Comparison of ENCODE assay signal across 15 cellular contexts in the genomic region with DNA sequence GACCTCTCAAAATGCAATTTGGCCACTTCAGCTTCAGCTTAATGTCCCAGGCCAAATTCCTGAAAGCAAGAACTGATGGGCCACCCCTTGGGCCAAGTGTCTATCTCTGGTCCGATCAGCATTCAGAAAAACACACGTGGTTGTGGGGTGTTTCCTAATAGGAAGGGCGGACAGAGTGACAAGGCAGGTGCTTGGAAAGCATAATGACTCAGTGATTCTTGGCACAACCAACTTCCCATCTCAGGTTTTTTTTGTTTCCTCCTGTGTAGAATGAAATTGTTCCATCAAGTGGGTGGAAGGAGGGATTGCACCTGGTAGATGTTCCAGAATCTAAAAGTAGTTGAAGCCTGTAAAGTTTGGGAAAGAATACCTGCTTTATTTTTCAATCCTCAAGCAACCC.
"Had no signal": no experiment of that assay in that cellular context is flagged by ENCODE, and none has a peak within 500 bp of the region (broad histone marks: within the 10 kb centered on the region; RNA-seq: fewer than 3 reads in every experiment).

No MANE protein-coding gene starts in this region.

- H3K4me1 ChIP-seq: lower lobe of right lung, transverse colon, vagina had no signal

- H3K36me3 ChIP-seq: lower lobe of right lung, suprapubic skin, transverse colon, vagina had no signal

- DNase-seq: activated CD4-positive, alpha-beta memory T cell treated with anti-CD3 and anti-CD28 coated beads for 36 hours; activated CD4-positive, alpha-beta T cell treated with anti-CD3 and anti-CD28 coated beads for 4 hours; amniotic stem cell; central memory CD4-positive, alpha-beta T cell; hippocampal formation; left colon; lower lobe of right lung; posterior cingulate gyrus; stimulated activated naive CD8-positive, alpha-beta T cell treated with anti-CD3 and anti-CD28 coated beads, Interleukin-15, amount 100 ng/mL, for 72 hours; transverse colon had no signal

- H3K4me1 Mint-ChIP-seq: stimulated activated naive CD8-positive, alpha-beta T cell treated with anti-CD3 and anti-CD28 coated beads, Interleukin-15, amount 100 ng/mL, for 72 hours had no signal

- ATAC-seq: left colon; natural killer cell treated with Interleukin-12 subunit alpha and Interleukin-12 subunit beta and Interleukin-15 and Interleukin-18, amount 100 ng/mL, for 72 hours; stimulated activated naive CD8-positive, alpha-beta T cell treated with anti-CD3 and anti-CD28 coated beads, Interleukin-15, amount 100 ng/mL, for 72 hours had no signal

- H3K36me3 Mint-ChIP-seq: activated CD4-positive, alpha-beta memory T cell treated with anti-CD3 and anti-CD28 coated beads for 36 hours; activated naive CD8-positive, alpha-beta T cell; natural killer cell treated with Interleukin-12 subunit alpha and Interleukin-12 subunit beta and Interleukin-15 and Interleukin-18, amount 100 ng/mL, for 72 hours had no signal

- H3K9me3 ChIP-seq: lower lobe of right lung, suprapubic skin, transverse colon, vagina had no signal

- H3K27ac Mint-ChIP-seq: activated CD4-positive, alpha-beta memory T cell treated with anti-CD3 and anti-CD28 coated beads for 36 hours; activated naive CD8-positive, alpha-beta T cell; natural killer cell treated with Interleukin-12 subunit alpha and Interleukin-12 subunit beta and Interleukin-15 and Interleukin-18, amount 100 ng/mL, for 72 hours; stimulated activated naive CD8-positive, alpha-beta T cell treated with anti-CD3 and anti-CD28 coated beads, Interleukin-15, amount 100 ng/mL, for 72 hours; T-helper 2 cell treated with Interferon-gamma antibody and Interleukin-4, amounts not matched to agents 5 μg/mL and 100 μg/mL, for 36 hours had no signal

- H3K27me3 ChIP-seq: transverse colon, vagina had no signal

- H3K27ac ChIP-seq: lower lobe of right lung, suprapubic skin, transverse colon, vagina had no signal

- H3K4me3 Mint-ChIP-seq: activated CD4-positive, alpha-beta memory T cell treated with anti-CD3 and anti-CD28 coated beads for 36 hours; activated naive CD8-positive, alpha-beta T cell; natural killer cell treated with Interleukin-12 subunit alpha and Interleukin-12 subunit beta and Interleukin-15 and Interleukin-18, amount 100 ng/mL, for 72 hours; stimulated activated naive CD8-positive, alpha-beta T cell treated with anti-CD3 and anti-CD28 coated beads, Interleukin-15, amount 100 ng/mL, for 72 hours; T-helper 2 cell treated with Interferon-gamma antibody and Interleukin-4, amounts not matched to agents 5 μg/mL and 100 μg/mL, for 36 hours had no signal

- H3K4me3 ChIP-seq: lower lobe of right lung, suprapubic skin, transverse colon, vagina had no signal

- H3K9me3 Mint-ChIP-seq: activated CD4-positive, alpha-beta memory T cell treated with anti-CD3 and anti-CD28 coated beads for 36 hours; natural killer cell treated with Interleukin-12 subunit alpha and Interleukin-12 subunit beta and Interleukin-15 and Interleukin-18, amount 100 ng/mL, for 72 hours; stimulated activated naive CD8-positive, alpha-beta T cell treated with anti-CD3 and anti-CD28 coated beads, Interleukin-15, amount 100 ng/mL, for 72 hours; T-helper 2 cell treated with Interferon-gamma antibody and Interleukin-4, amounts not matched to agents 5 μg/mL and 100 μg/mL, for 36 hours had no signal
